ENCODE assay signal across 1 cellular context in the genomic region with DNA sequence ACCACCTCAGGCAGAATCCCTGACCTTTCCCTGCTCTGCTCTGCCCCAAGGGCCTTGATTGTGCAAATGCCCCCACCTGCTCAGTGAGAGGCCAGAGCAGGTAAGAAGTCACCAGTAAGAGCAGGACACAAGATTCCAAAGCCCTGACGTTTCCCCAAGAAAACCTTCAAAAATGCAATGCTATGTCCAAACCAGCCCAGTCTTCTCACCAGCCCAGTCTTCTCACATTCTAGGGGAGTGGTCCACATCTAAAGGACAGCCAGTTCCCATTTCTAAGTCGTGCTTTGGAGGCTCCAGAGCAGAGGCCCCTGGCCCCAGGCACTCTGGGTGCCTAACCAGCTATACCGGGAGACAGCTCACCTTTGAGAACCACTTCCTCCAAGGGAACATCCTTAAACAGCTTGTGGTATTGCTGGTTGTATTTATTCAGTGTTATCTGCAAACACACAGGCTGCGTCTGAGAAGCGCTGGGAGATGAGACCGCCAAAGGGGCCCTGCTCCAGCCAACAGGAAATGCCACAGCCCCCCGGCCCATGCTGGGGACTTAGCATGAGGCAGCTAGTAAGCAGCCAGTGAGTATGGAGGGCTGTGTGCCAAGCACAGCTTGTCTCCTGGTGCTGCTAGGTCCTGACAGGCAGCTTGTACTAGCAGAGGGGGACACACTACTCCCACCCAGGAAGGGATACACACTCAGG.
TF ChIP-seq lines count a peak whose summit lies in the region.

No MANE protein-coding gene starts in this region.

TF ChIP-seq in HepG2, 621 proteins besides CTCF, POLR2A, EP300 and RAD21:
- no peak for TF ChIP-seq ZFX (CRISPR knock-in tag; IDR thresholded peaks at IDR 0.05; ENCODE audit: low read depth)
- TF ChIP-seq SMARCE1 (IDR thresholded peaks at IDR 0.05; ENCODE audit: borderline replicate concordance), result no peak
- TF ChIP-seq, protein P1, sequence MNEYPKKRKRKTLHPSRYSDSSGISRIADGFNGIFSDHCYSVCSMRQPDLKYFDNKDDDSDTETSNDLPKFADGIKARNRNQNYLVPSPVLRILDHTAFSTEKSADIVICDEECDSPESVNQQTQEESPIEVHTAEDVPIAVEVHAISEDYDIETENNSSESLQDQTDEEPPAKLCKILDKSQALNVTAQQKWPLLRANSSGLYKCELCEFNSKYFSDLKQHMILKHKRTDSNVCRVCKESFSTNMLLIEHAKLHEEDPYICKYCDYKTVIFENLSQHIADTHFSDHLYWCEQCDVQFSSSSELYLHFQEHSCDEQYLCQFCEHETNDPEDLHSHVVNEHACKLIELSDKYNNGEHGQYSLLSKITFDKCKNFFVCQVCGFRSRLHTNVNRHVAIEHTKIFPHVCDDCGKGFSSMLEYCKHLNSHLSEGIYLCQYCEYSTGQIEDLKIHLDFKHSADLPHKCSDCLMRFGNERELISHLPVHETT (CRISPR knock-in tag; conservative IDR thresholded peaks at IDR 0.05), result no peak
- TF ChIP-seq ZNF598 (CRISPR knock-in tag; IDR thresholded peaks at IDR 0.05; ENCODE audit: borderline replicate concordance), result no peak
